Comparison of ENCODE assay signal across 24 cellular contexts in genomic region chr2:99374747-99375146, GRCh38.
"Had no signal": no experiment of that assay in that cellular context is flagged by ENCODE, and none has a peak within 500 bp of the region (broad histone marks: within the 10 kb centered on the region; RNA-seq: fewer than 3 reads in every experiment).

No MANE protein-coding gene starts in this region.

- H3K4me1 ChIP-seq: esophagus muscularis mucosa, foreskin keratinocyte, gastroesophageal sphincter, heart left ventricle, left lung, lower lobe of right lung had no signal

- H3K4me1 Mint-ChIP-seq: immature natural killer cell, mesothelial cell of epicardium, naive B cell had no signal

- H3K27ac Mint-ChIP-seq: immature natural killer cell, mesothelial cell of epicardium had no signal

- H3K27me3 Mint-ChIP-seq: naive B cell had no signal

- ATAC-seq: foreskin keratinocyte, gastroesophageal sphincter, heart left ventricle, left lung, left ventricle myocardium superior, lower lobe of right lung, mucosa of descending colon had no signal

- H3K4me3 ChIP-seq: coronary artery, dorsolateral prefrontal cortex, esophagus muscularis mucosa, gastroesophageal sphincter, heart left ventricle, hepatocyte, left lung, lower lobe of right lung, mucosa of descending colon had no signal

- H3K9me3 Mint-ChIP-seq: immature natural killer cell had no signal

- H3K4me3 Mint-ChIP-seq: immature natural killer cell, mesothelial cell of epicardium, naive B cell had no signal

- FAIRE-seq: endothelial cell of umbilical vein, frontal cortex, kidney had no signal

- H3K9me3 ChIP-seq: esophagus muscularis mucosa, gastroesophageal sphincter, left lung, lower lobe of right lung, mucosa of descending colon had no signal

- H3K27ac ChIP-seq: coronary artery, dorsolateral prefrontal cortex, esophagus muscularis mucosa, foreskin keratinocyte, gastroesophageal sphincter, heart left ventricle, hepatocyte, left lung, lower lobe of right lung had no signal

- H3K27me3 ChIP-seq: dorsolateral prefrontal cortex, esophagus muscularis mucosa, foreskin keratinocyte, gastroesophageal sphincter, heart left ventricle, hepatocyte, left lung had no signal

- DNase-seq: dermis blood vessel endothelial cell; dorsolateral prefrontal cortex; effector CD4-positive, alpha-beta T cell; effector memory CD4-positive, alpha-beta T cell; foreskin keratinocyte; heart left ventricle; hypothalamus; immature natural killer cell; islet precursor cell; kidney; kidney glomerular epithelial cell; left lung; left ventricle myocardium superior; lower lobe of right lung; mesenchymal stem cell; mucosa of descending colon; naive B cell had no signal
